8 cellular contexts compared by ENCODE assay signal in the genomic region with DNA sequence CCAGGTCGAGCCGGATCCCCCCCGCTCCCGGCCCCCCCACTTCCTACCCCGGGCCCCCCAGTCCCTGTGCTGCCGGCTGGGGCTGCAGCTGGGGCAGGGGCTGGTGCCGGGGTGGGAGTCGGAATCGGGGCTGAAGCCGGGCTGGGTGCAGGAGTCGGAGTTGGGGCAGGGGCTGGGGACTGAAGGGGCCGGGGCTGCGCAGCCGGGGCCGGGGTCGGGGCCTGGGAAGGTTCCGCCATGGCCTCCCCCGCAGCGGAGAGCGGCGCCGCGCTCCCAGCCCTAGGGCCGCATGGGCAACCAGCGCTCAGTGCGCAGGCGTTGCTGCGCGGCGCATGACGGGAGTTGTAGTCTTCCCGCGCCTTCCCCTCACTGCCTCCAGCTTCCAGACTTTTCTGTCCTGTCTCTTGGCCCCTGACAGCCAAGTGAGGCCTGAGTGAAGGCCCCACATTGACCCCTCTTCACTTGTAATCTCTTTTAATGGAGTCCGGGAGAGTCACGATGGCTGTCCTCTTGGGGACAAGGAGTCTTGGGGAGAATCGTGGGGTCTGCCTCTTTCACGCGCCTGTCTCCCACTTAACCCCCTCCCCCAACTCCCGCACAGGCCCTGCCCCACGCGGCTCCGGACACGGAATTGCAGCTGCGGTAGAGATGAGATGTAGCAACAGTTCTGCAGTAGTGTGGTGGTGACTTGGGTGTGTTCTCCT. TPM values are rescaled to one million over a fixed set of nuclear protein-coding genes. Genes with fewer than 3 reads are reported as not detected.
A peak's percentile ranks its signal among the peaks of the same experiment; 100 is the strongest.
DNase-seq lines count a peak whose midpoint lies in the region; ATAC-seq and TF ChIP-seq lines count a peak whose summit lies in the region.

A gene (minus strand): TSS at position 302 of the 704 bp plus-strand sequence. CDS start 63 bp downstream, at position 239.

- peak within 1 kb of the TSS; percentile 78 to 86 (median 85) for H3K4me3 Mint-ChIP-seq in CD4-positive, CD25-positive, alpha-beta regulatory T cell
- peak within 1 kb of the TSS; percentile 78 for H3K4me3 Mint-ChIP-seq in activated naive CD4-positive, alpha-beta T cell treated with anti-CD3 and anti-CD28 coated beads, Interleukin-2, amount 50 U/mL, for 24 hours

- H3K9me3 Mint-ChIP-seq in CD4-positive, CD25-positive, alpha-beta regulatory T cell: no peaks in the 10 kb centered on the region
- H3K9me3 Mint-ChIP-seq in activated naive CD4-positive, alpha-beta T cell treated with anti-CD3 and anti-CD28 coated beads, Interleukin-2, amount 50 U/mL, for 24 hours: no peaks in the 10 kb centered on the region

- WGBS in suprapubic skin: 11% methylated on average over 21 of the region's 44 CpGs

- no peaks in the 10 kb centered on the region for H3K9me3 ChIP-seq in CD4-positive, CD25-positive, alpha-beta regulatory T cell (ENCODE audit: control insufficient read depth in 2 of 2, low read length in 2 of 2)
- H3K9me3 ChIP-seq in suprapubic skin: no peaks in the 10 kb centered on the region

- H3K4me3 ChIP-seq in CD4-positive, CD25-positive, alpha-beta regulatory T cell (ENCODE audit: low read depth, low read length): peak within 1 kb of the TSS; percentile 13
- H3K4me3 ChIP-seq in suprapubic skin: peak within 1 kb of the TSS; percentile 77

- H3K4me1 Mint-ChIP-seq in CD4-positive, CD25-positive, alpha-beta regulatory T cell: peaks cover 5 to 33% (median 12%) of the 10 kb centered on the region in 4 donors
- peaks cover 28% of the 10 kb centered on the region for H3K4me1 Mint-ChIP-seq in activated naive CD4-positive, alpha-beta T cell treated with anti-CD3 and anti-CD28 coated beads, Interleukin-2, amount 50 U/mL, for 24 hours

- TF ChIP-seq EP300 in suprapubic skin (IDR thresholded peaks at IDR 0.05): no peak

- ATAC-seq in CD4-positive, CD25-positive, alpha-beta regulatory T cell (ENCODE audit: low read depth in 2 of 2): peak; percentile 80 to 87
- peak; percentile 62 for ATAC-seq in GM19452 (IDR thresholded peaks at IDR 0.05; ENCODE audit: unreplicated experiment)
- peak; percentile 74 for ATAC-seq in omental fat pad (ENCODE audit: low FRiP score)

- peaks cover 29% of the 10 kb centered on the region for H3K36me3 Mint-ChIP-seq in CD4-positive, CD25-positive, alpha-beta regulatory T cell
- peaks cover 12% of the 10 kb centered on the region for H3K36me3 Mint-ChIP-seq in activated naive CD4-positive, alpha-beta T cell treated with anti-CD3 and anti-CD28 coated beads, Interleukin-2, amount 50 U/mL, for 24 hours

- peaks cover 9% of the 10 kb centered on the region for H3K4me1 ChIP-seq in CD4-positive, CD25-positive, alpha-beta regulatory T cell (ENCODE audit: control insufficient read depth, insufficient read depth, low read length, poor library complexity, severe bottlenecking)
- H3K4me1 ChIP-seq in suprapubic skin: peaks cover 45% of the 10 kb centered on the region

- no peaks in the 10 kb centered on the region for H3K27me3 ChIP-seq in CD4-positive, CD25-positive, alpha-beta regulatory T cell (ENCODE audit: control insufficient read depth, insufficient read depth, low read length)
- H3K27me3 ChIP-seq in suprapubic skin: no peaks in the 10 kb centered on the region

- peaks cover 15% of the 10 kb centered on the region for H3K36me3 ChIP-seq in CD4-positive, CD25-positive, alpha-beta regulatory T cell (ENCODE audit: control insufficient read depth, insufficient read depth, low read length)
- peaks cover 22% of the 10 kb centered on the region for H3K36me3 ChIP-seq in suprapubic skin

- H3K27ac Mint-ChIP-seq in CD4-positive, CD25-positive, alpha-beta regulatory T cell: peak within 1 kb of the TSS; percentile 14 to 60 (median 46)
- H3K27ac Mint-ChIP-seq in activated naive CD4-positive, alpha-beta T cell treated with anti-CD3 and anti-CD28 coated beads, Interleukin-2, amount 50 U/mL, for 24 hours: peak within 1 kb of the TSS; percentile 41

- H3K27me3 Mint-ChIP-seq in CD4-positive, CD25-positive, alpha-beta regulatory T cell: no peaks in the 10 kb centered on the region
- H3K27me3 Mint-ChIP-seq in activated naive CD4-positive, alpha-beta T cell treated with anti-CD3 and anti-CD28 coated beads, Interleukin-2, amount 50 U/mL, for 24 hours: no peaks in the 10 kb centered on the region

- no peak within 1 kb of the TSS for H3K27ac ChIP-seq in CD4-positive, CD25-positive, alpha-beta regulatory T cell (ENCODE audit: insufficient read depth, low read length, poor library complexity, severe bottlenecking)
- H3K27ac ChIP-seq in suprapubic skin: no peak within 1 kb of the TSS

- peak; percentile 65 to 81 (median 70) for DNase-seq in CD4-positive, CD25-positive, alpha-beta regulatory T cell
- peak; percentile 65 to 77 for DNase-seq in Kasumi-1 (lab: John Stamatoyannopoulos, UW)
- DNase-seq in SKM-1 treated with dmso at 0.1 percent for 144 hours (lab: John Stamatoyannopoulos, UW; ENCODE audit: unreplicated experiment): peak; percentile 81
- peak; percentile 80 for DNase-seq in glomerular visceral epithelial cell (ENCODE audit: extremely low spot score)
- DNase-seq in omental fat pad (ENCODE audit: low spot score): peak; percentile 44
- DNase-seq in suprapubic skin (ENCODE audit: low spot score in 2 of 2): no peak

- no peak for TF ChIP-seq POLR2A in suprapubic skin (IDR thresholded peaks at IDR 0.05)

- TF ChIP-seq CTCF in omental fat pad (IDR thresholded peaks at IDR 0.05): no peak
- TF ChIP-seq CTCF in suprapubic skin (IDR thresholded peaks at IDR 0.05): no peak

RNA-seq across cellular contexts. Expression of the gene that starts here (rescaled TPM):
- total RNA-seq in CD4-positive, CD25-positive, alpha-beta regulatory T cell: 26.5 TPM
- polyA plus RNA-seq in CD4-positive, CD25-positive, alpha-beta regulatory T cell: 1 to 10 TPM; 2.5 to 5.7 (median 4.4) TPM
- total RNA-seq in omental fat pad (10 to 100 TPM; 30.2 to 68.7 (median 33.9) TPM), suprapubic skin (100 to 1,000 TPM in 1 of 4 donors, 10 to 100 TPM in 3; 36.3 to 107 (median 57.1) TPM)

Comparison
In these comparisons a context has a peak if more than half of its experiments do, and no peak if none do; other contexts are left out.
1. DNase-seq: peak in CD4-positive, CD25-positive, alpha-beta regulatory T cell (3 of 3), Kasumi-1 (2 of 2), SKM-1 treated with dmso at 0.1 percent for 144 hours (single experiment), glomerular visceral epithelial cell (single experiment) and omental fat pad (single experiment); none in suprapubic skin (0 of 2).
2. Peak in every context shown above with its lines, with median percentiles within 50 percentile points of each other: ATAC-seq.